Comparison of ENCODE assay signal across 23 cellular contexts in genomic region chr12:52680363-52680762, GRCh38. TPM values are rescaled to one million over a fixed set of nuclear protein-coding genes. Genes with fewer than 3 reads are reported as not detected.
A peak's percentile ranks its signal among the peaks of the same experiment; 100 is the strongest.
DNase-seq lines count a peak whose midpoint lies in the region; ATAC-seq, FAIRE-seq and TF ChIP-seq lines count a peak whose summit lies in the region.
"Had no signal": no experiment of that assay in that cellular context is flagged by ENCODE, and none has a peak within 500 bp of the region (broad histone marks: within the 10 kb centered on the region; RNA-seq: fewer than 3 reads in every experiment).

KRT1 (minus strand) TSS chr12:52680407; CDS start chr12:52680348, 59 bp downstream.

- dilution Hi-C loops in keratinocyte (cut with MboI; ENCODE audit: extremely low pct_ligation_motif_present, low sequenced_read_pairs) = no loop called here

- H3K4me1 ChIP-seq in SJSA1 (replicated peaks) (no peaks in the 10 kb centered on the region), keratinocyte (ENCODE audit: control insufficient read depth, extremely low read depth, insufficient read depth, low read length) (no peaks in the 10 kb centered on the region), vagina (peaks cover 7% of the 10 kb centered on the region)
- H3K4me1 ChIP-seq: HAP-1 had no signal

- no peak for TF ChIP-seq CTCF in keratinocyte (optimal IDR thresholded peaks at IDR 0.05 in 1 of 3, IDR thresholded peaks at IDR 0.05 in 1 of 3, conservative IDR thresholded peaks at IDR 0.05 in 1 of 3; ENCODE audit: extremely low read depth in 1 of 3, insufficient read depth in 2 of 3, low read length in 3 of 3)
- no peak for TF ChIP-seq CTCF in vagina (IDR thresholded peaks at IDR 0.05)

- H3K9me3 Mint-ChIP-seq in activated naive CD4-positive, alpha-beta T cell treated with anti-CD3 and anti-CD28 coated beads, Interleukin-2, amount 50 U/mL, for 24 hours = no peaks in the 10 kb centered on the region

- H3K27me3 ChIP-seq in SJSA1 (replicated peaks) = peaks cover 12% of the 10 kb centered on the region; the same call in 1 of the 2 replicates
- H3K27me3 ChIP-seq in keratinocyte (ENCODE audit: control insufficient read depth, extremely low read depth, insufficient read depth, low read length) = peaks cover 33% of the 10 kb centered on the region
- no peaks in the 10 kb centered on the region for H3K27me3 ChIP-seq in vagina

- peak within 1 kb of the TSS; percentile 32 for H3K27ac Mint-ChIP-seq in activated naive CD4-positive, alpha-beta T cell treated with anti-CD3 and anti-CD28 coated beads, Interleukin-2, amount 50 U/mL, for 24 hours
- H3K27ac Mint-ChIP-seq: CD14-positive monocyte had no signal

- no peak within 1 kb of the TSS for H3K9ac ChIP-seq in keratinocyte (ENCODE audit: control insufficient read depth, extremely low read depth, insufficient read depth, low read length)

- no peak within 1 kb of the TSS for H2AFZ ChIP-seq in keratinocyte (ENCODE audit: control insufficient read depth, low read length)

- H3K4me3 ChIP-seq in SJSA1 (no peak within 1 kb of the TSS), keratinocyte (ENCODE audit: control insufficient read depth in 2 of 3, extremely low read depth in 1 of 3, insufficient read depth in 2 of 3, low read depth in 1 of 3, low read length in 3 of 3) (no peak within 1 kb of the TSS), vagina (peak within 1 kb of the TSS in 1 of 2 donors; percentile 9)
- H3K4me3 ChIP-seq: HAP-1 had no signal

- intact Hi-C loops in vagina (cut with DNase I) (no loop called here), left ventricle myocardium superior (cut with micrococcal nuclease) (no loop called here)

- H3K36me3 Mint-ChIP-seq in activated naive CD4-positive, alpha-beta T cell treated with anti-CD3 and anti-CD28 coated beads, Interleukin-2, amount 50 U/mL, for 24 hours = no peaks in the 10 kb centered on the region
- H3K36me3 Mint-ChIP-seq: CD14-positive monocyte had no signal

- H3K9me3 ChIP-seq in SJSA1 (replicated peaks) (peaks cover 14% of the 10 kb centered on the region), keratinocyte (ENCODE audit: control insufficient read depth, low read depth, low read length) (no peaks in the 10 kb centered on the region), vagina (no peaks in the 10 kb centered on the region)
- H3K9me3 ChIP-seq: HAP-1 had no signal

- no peak within 1 kb of the TSS for H3K27ac ChIP-seq in SJSA1
- no peak within 1 kb of the TSS for H3K27ac ChIP-seq in keratinocyte (ENCODE audit: control insufficient read depth, insufficient read depth, low read length)
- H3K27ac ChIP-seq in vagina = no peak within 1 kb of the TSS

- peaks cover 23% of the 10 kb centered on the region for H3K36me3 ChIP-seq in SJSA1
- H3K36me3 ChIP-seq in keratinocyte (ENCODE audit: control insufficient read depth in 2 of 2, extremely low read depth in 1 of 2, insufficient read depth in 2 of 2, low read length in 2 of 2) = no peaks in the 10 kb centered on the region
- H3K36me3 ChIP-seq in vagina = no peaks in the 10 kb centered on the region
- H3K36me3 ChIP-seq: HAP-1 had no signal

- no peaks in the 10 kb centered on the region for H3K79me2 ChIP-seq in keratinocyte (ENCODE audit: control insufficient read depth, insufficient read depth, low read length)

- no peak within 1 kb of the TSS for H3K4me2 ChIP-seq in keratinocyte (ENCODE audit: control insufficient read depth, extremely low read depth, insufficient read depth, low read depth, low read length)

- peaks cover 80% of the 10 kb centered on the region for H3K4me1 Mint-ChIP-seq in activated naive CD4-positive, alpha-beta T cell treated with anti-CD3 and anti-CD28 coated beads, Interleukin-2, amount 50 U/mL, for 24 hours
- H3K4me1 Mint-ChIP-seq: CD14-positive monocyte had no signal

- no peak for FAIRE-seq in keratinocyte (lab: Jason Lieb, UNC)
- FAIRE-seq: RCC 7860 had no signal

- H3K9me1 ChIP-seq in keratinocyte (ENCODE audit: control insufficient read depth, extremely low read depth, insufficient read depth, low read length) = no peaks in the 10 kb centered on the region

- H4K20me1 ChIP-seq in keratinocyte (ENCODE audit: control insufficient read depth, extremely low read depth, insufficient read depth, low read length) = no peaks in the 10 kb centered on the region

- no peaks in the 10 kb centered on the region for H3K27me3 Mint-ChIP-seq in activated naive CD4-positive, alpha-beta T cell treated with anti-CD3 and anti-CD28 coated beads, Interleukin-2, amount 50 U/mL, for 24 hours

- H3K4me3 Mint-ChIP-seq in activated naive CD4-positive, alpha-beta T cell treated with anti-CD3 and anti-CD28 coated beads, Interleukin-2, amount 50 U/mL, for 24 hours = peak within 1 kb of the TSS; percentile 39
- H3K4me3 Mint-ChIP-seq: CD14-positive monocyte had no signal

- no peak for ATAC-seq in left ventricle myocardium superior

- no peak for TF ChIP-seq POLR2A in vagina (IDR thresholded peaks at IDR 0.05)
- TF ChIP-seq POLR2A in erythroblast (IDR thresholded peaks at IDR 0.05; ENCODE audit: low read length) = no peak

- no peak for DNase-seq in activated naive CD4-positive, alpha-beta T cell treated with anti-CD3 and anti-CD28 coated beads, Interleukin-2, amount 50 U/mL, for 16 hours
- DNase-seq in SJSA1 (ENCODE audit: low read depth in 1 of 2, low spot score in 2 of 2) = peak; percentile 79 to 90
- no peak for DNase-seq in keratinocyte (ENCODE audit: low read depth, low spot score)
- DNase-seq in vagina (ENCODE audit: extremely low spot score in 2 of 2) = no peak
- DNase-seq in erythroblast (lab: John Stamatoyannopoulos, UW) = no peak
- no peak for DNase-seq in left ventricle myocardium superior
- DNase-seq: AML-193, Calu3, DMS53, IMR-90, Kasumi-1, NCI-H1105 treated with DMSO at 0.1 percent for 48 hours, NCI-H1694 treated with DMSO at 0.1 percent for 48 hours, NCI-H2107, NCI-H2227 treated with DMSO at 0.1 percent for 48 hours, NCI-H524 treated with DMSO at 0.1 percent for 48 hours, Right ventricle myocardium superior had no signal

RNA-seq across cellular contexts. Expression of gene KRT1, which starts in this region (rescaled TPM):
- total RNA-seq in SJSA1 (2014; rRNA removed; shearing (Covaris generic)) = 1.00 TPM in 1 of 2 replicates, not detected in the other
- polyA plus RNA-seq in keratinocyte = 26.9 to 93.0 TPM (median 92.2 TPM) in 3 replicates
- polyA plus RNA-seq in keratinocyte (2011; ENCODE audit: low read depth) = 2,556 TPM
- 33.7 and 55.3 TPM in 2 replicates for polyA plus RNA-seq in keratinocyte (2011; cell fraction: cytosol; rRNA removed)
- polyA plus RNA-seq in keratinocyte (2011; cell fraction: nucleus; rRNA removed) = 147 and 179 TPM in 2 replicates
- 31.3 and 1,536 TPM in 2 replicates for polyA plus RNA-seq in keratinocyte (2012; ENCODE audit: low replicate concordance)
- polyA minus RNA-seq in keratinocyte = 16.4 to 59.4 TPM (median 35.1 TPM) in 3 replicates
- polyA minus RNA-seq in keratinocyte (2011; cell fraction: cytosol; rRNA and poly(A)+ RNA removed) = 14.0 TPM
- polyA minus RNA-seq in keratinocyte (2011; cell fraction: nucleus; rRNA and poly(A)+ RNA removed) = 51.3 and 66.5 TPM in 2 replicates
- 886 TPM for total RNA-seq in vagina
- total RNA-seq in left ventricle myocardium superior = 0.15 TPM
- total RNA-seq: Calu3, G401, HT1080, IMR-90, Right ventricle myocardium superior had no signal
- polyA plus RNA-seq: CD14-positive monocyte, IMR-90 had no signal

Comparison
In these comparisons a context has a peak if more than half of its experiments do, and no peak if none do; other contexts are left out.
1. RNA of gene KRT1 (total RNA-seq): 886 TPM in vagina (single experiment); 1.00 TPM in SJSA1 and 0.15 TPM in left ventricle myocardium superior (single experiment); every median in the first group is over 100 times any median in the second.
2. Peak in DNase-seq in SJSA1; RNA of the gene not detected or under 1 TPM.